1 cellular context compared by ENCODE assay signal in the genomic region with DNA sequence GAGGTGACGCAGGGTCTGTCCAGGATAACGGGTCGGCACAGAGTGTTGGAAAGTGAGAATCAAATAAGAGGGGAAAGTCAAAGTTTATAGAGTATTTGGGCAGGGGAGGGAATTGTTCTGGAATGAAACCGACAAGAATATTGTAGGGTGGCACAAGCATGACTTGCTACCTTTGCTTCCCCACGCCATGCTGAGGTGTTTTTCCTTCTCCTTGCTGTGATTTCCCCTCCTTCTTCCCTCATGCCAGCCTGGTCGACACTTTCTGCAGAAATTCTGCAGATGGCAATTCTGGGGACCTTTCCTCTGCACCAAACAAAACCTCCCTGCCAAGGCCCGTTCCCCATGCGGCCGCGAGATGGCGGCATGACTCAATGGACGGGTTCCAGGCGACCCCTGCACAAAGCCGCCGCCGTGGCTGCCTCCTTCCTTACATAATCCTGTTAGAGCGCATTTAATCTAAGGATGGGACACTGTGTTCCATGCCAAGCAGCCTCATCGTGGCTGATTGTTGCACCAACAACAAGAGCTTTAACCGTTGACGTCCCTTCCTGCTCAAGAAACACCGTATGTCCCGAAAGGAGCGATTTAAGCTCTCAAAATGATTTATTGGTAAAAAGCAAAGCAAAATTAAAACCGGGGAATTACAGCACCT.
TF ChIP-seq lines count a peak whose summit lies in the region.

A gene (minus strand): TSS at position 290 of the 652 bp plus-strand sequence. CDS start 10,616 bp downstream, outside the sequence.

TF ChIP-seq in neural cell, 6 proteins besides CTCF, POLR2A, EP300 and RAD21 (continued from another document):
- TF ChIP-seq, protein P1, sequence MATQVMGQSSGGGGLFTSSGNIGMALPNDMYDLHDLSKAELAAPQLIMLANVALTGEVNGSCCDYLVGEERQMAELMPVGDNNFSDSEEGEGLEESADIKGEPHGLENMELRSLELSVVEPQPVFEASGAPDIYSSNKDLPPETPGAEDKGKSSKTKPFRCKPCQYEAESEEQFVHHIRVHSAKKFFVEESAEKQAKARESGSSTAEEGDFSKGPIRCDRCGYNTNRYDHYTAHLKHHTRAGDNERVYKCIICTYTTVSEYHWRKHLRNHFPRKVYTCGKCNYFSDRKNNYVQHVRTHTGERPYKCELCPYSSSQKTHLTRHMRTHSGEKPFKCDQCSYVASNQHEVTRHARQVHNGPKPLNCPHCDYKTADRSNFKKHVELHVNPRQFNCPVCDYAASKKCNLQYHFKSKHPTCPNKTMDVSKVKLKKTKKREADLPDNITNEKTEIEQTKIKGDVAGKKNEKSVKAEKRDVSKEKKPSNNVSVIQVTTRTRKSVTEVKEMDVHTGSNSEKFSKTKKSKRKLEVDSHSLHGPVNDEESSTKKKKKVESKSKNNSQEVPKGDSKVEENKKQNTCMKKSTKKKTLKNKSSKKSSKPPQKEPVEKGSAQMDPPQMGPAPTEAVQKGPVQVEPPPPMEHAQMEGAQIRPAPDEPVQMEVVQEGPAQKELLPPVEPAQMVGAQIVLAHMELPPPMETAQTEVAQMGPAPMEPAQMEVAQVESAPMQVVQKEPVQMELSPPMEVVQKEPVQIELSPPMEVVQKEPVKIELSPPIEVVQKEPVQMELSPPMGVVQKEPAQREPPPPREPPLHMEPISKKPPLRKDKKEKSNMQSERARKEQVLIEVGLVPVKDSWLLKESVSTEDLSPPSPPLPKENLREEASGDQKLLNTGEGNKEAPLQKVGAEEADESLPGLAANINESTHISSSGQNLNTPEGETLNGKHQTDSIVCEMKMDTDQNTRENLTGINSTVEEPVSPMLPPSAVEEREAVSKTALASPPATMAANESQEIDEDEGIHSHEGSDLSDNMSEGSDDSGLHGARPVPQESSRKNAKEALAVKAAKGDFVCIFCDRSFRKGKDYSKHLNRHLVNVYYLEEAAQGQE (IDR thresholded peaks at IDR 0.05; ENCODE audit: borderline replicate concordance): no peak
- TF ChIP-seq MXI1 (conservative IDR thresholded peaks at IDR 0.05; ENCODE audit: poor library complexity, severe bottlenecking): peak; percentile 37
- no peak for TF ChIP-seq EZH2 (IDR thresholded peaks at IDR 0.05; ENCODE audit: borderline replicate concordance, insufficient read depth, low read length, poor library complexity, severe bottlenecking)
- TF ChIP-seq TAF1 (IDR thresholded peaks at IDR 0.05; ENCODE audit: low read depth): no peak
